Comparison of ENCODE assay signal across 29 cellular contexts in genomic region chr18:66129248-66129647, GRCh38.
"Had no signal": no experiment of that assay in that cellular context is flagged by ENCODE, and none has a peak within 500 bp of the region (broad histone marks: within the 10 kb centered on the region; RNA-seq: fewer than 3 reads in every experiment).

No MANE protein-coding gene starts in this region.

- H3K9me3 Mint-ChIP-seq: nephron; stimulated activated naive B cell treated with anti-CD40 and anti-IgM and Interleukin-4, amounts not matched to agents 10 μg/mL and 1 μg/mL and 100 μg/mL, for 72 hours had no signal

- H3K4me1 ChIP-seq: lower lobe of right lung, pancreas, stomach, testis, thyroid gland, transverse colon, upper lobe of left lung, vagina had no signal

- H3K9me3 ChIP-seq: lower lobe of right lung, pancreas, stomach, testis, thyroid gland, transverse colon, upper lobe of left lung, vagina had no signal

- ATAC-seq: left cardiac atrium; left lobe of liver; left ventricle myocardium superior; lower lobe of right lung; naive thymus-derived CD8-positive, alpha-beta T cell; pancreas; right cardiac atrium; sciatic nerve; stimulated activated naive B cell treated with anti-CD40 and anti-IgM and Interleukin-4, amounts not matched to agents 10 μg/mL and 1 μg/mL and 100 μg/mL, for 72 hours; stimulated activated naive CD8-positive, alpha-beta T cell treated with anti-CD3 and anti-CD28 coated beads, Interleukin-15, Interleukin-2, amounts not matched to agents 100 U/mL and 50 U/mL, for 24 hours had no signal

- H3K4me1 Mint-ChIP-seq: naive thymus-derived CD8-positive, alpha-beta T cell; nephron; neural crest cell; stimulated activated naive B cell treated with anti-CD40 and anti-IgM and Interleukin-4, amounts not matched to agents 10 μg/mL and 1 μg/mL and 100 μg/mL, for 72 hours had no signal

- H3K27ac ChIP-seq: lower lobe of right lung, pancreas, skin epidermis, stomach, testis, thyroid gland, transverse colon, upper lobe of left lung, vagina had no signal

- H3K36me3 ChIP-seq: lower lobe of right lung, pancreas, stomach, thyroid gland, transverse colon, upper lobe of left lung, vagina had no signal

- FAIRE-seq: keratinocyte, pancreas had no signal

- H3K27me3 Mint-ChIP-seq: naive thymus-derived CD8-positive, alpha-beta T cell; stimulated activated naive B cell treated with anti-CD40 and anti-IgM and Interleukin-4, amounts not matched to agents 10 μg/mL and 1 μg/mL and 100 μg/mL, for 72 hours had no signal

- H3K27ac Mint-ChIP-seq: naive thymus-derived CD8-positive, alpha-beta T cell; nephron; stimulated activated naive B cell treated with anti-CD40 and anti-IgM and Interleukin-4, amounts not matched to agents 10 μg/mL and 1 μg/mL and 100 μg/mL, for 72 hours had no signal

- H3K36me3 Mint-ChIP-seq: naive thymus-derived CD8-positive, alpha-beta T cell; stimulated activated naive B cell treated with anti-CD40 and anti-IgM and Interleukin-4, amounts not matched to agents 10 μg/mL and 1 μg/mL and 100 μg/mL, for 72 hours had no signal

- DNase-seq: kidney glomerular epithelial cell; left cardiac atrium; left ventricle myocardium superior; lower lobe of right lung; mammary epithelial cell; mesenchymal stem cell; naive thymus-derived CD8-positive, alpha-beta T cell; nucleus accumbens; pancreas; posterior cingulate gyrus; right cardiac atrium; stimulated activated CD4-positive, alpha-beta T cell treated with anti-CD3 and anti-CD28 coated beads, Interleukin-12 subunit alpha, Interleukin-12 subunit beta, amount 100 ng/mL, for 4 hours; stimulated activated CD4-positive, alpha-beta T cell treated with anti-CD3 and anti-CD28 coated beads, Interleukin-15, amount 100 ng/mL, for 24 hours; stimulated activated CD4-positive, alpha-beta T cell treated with anti-CD3 and anti-CD28 coated beads, Interleukin-2, amount 100 ng/mL, for 24 hours; stimulated activated CD4-positive, alpha-beta T cell treated with anti-CD3 and anti-CD28 coated beads, Interleukin-4, amount 100 ng/mL, for 1 hour; stimulated activated naive B cell treated with anti-CD40 and anti-IgM and Interleukin-4, amounts not matched to agents 10 μg/mL and 1 μg/mL and 100 μg/mL, for 72 hours; stimulated activated naive CD8-positive, alpha-beta T cell treated with anti-CD3 and anti-CD28 coated beads, Interleukin-15, Interleukin-2, amounts not matched to agents 100 U/mL and 50 U/mL, for 24 hours; stomach; testis; thyroid gland; transverse colon; upper lobe of left lung had no signal

- H3K4me3 ChIP-seq: lower lobe of right lung, pancreas, skin epidermis, stomach, testis, thyroid gland, transverse colon, upper lobe of left lung, vagina had no signal

- H3K4me3 Mint-ChIP-seq: naive thymus-derived CD8-positive, alpha-beta T cell; nephron; neural crest cell; stimulated activated naive B cell treated with anti-CD40 and anti-IgM and Interleukin-4, amounts not matched to agents 10 μg/mL and 1 μg/mL and 100 μg/mL, for 72 hours had no signal

- H3K27me3 ChIP-seq: pancreas, stomach, testis, thyroid gland, transverse colon, upper lobe of left lung, vagina had no signal
